Comparison of ENCODE assay signal across 31 cellular contexts in the genomic region with DNA sequence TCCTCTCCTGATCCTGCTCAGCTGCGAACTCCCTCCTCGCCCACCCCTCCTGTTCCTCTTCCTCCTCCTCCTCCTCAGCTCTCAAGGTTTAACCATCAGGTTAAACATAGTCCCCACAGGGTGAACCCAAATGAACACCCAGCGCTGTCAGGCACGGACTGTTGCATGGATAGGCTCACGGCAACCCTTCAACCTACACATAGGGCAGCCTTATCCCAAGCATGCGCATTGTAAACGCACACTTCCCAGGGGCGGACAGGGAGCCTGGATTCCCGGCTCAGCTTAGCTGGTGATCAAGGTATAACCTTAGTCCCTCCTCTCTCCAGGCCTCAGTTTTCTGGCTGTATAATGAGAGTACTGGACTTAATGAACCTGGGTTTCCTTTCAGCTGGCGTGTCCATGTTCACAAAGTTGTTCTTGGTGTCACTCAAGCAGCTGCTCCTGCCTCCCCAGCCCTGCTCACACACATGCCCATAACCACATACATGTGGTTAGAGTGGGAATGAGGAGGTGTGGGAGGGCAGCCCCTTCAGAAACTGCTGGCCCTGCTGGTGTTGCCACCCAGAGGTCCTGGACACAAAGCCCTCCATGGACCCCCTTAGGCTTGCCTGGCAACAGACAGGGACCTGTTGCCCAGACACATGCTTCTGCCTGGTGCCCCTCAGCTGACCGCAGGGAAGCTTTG. TPM values are rescaled to one million over a fixed set of nuclear protein-coding genes. Genes with fewer than 3 reads are reported as not detected.
"Had no signal": no experiment of that assay in that cellular context is flagged by ENCODE, and none has a peak within 500 bp of the region (broad histone marks: within the 10 kb centered on the region; RNA-seq: fewer than 3 reads in every experiment).

No MANE protein-coding gene starts in this region.

- H3K27ac Mint-ChIP-seq: dendritic cell treated with granulocyte-macrophage colony-stimulating factor and Interleukin-4, amounts not matched to agents 40 ng/mL and 50 ng/mL, for 4 days; endodermal cell; nephron progenitor cell; progenitor cell of endocrine pancreas; stimulated activated memory B cell treated with anti-CD40 and anti-IgM and Interleukin-4, amounts not matched to agents 10 μg/mL and 1 μg/mL and 100 μg/mL, for 72 hours; stimulated activated naive CD8-positive, alpha-beta T cell treated with anti-CD3 and anti-CD28 coated beads, Interleukin-15, Interleukin-2, amounts not matched to agents 100 ng/mL and 50 ng/mL, for 24 hours had no signal

- H3K27me3 Mint-ChIP-seq: dendritic cell treated with granulocyte-macrophage colony-stimulating factor and Interleukin-4, amounts not matched to agents 40 ng/mL and 50 ng/mL, for 4 days; stimulated activated naive CD8-positive, alpha-beta T cell treated with anti-CD3 and anti-CD28 coated beads, Interleukin-15, Interleukin-2, amounts not matched to agents 100 ng/mL and 50 ng/mL, for 24 hours had no signal

- H3K79me2 ChIP-seq: hepatocyte, parathyroid adenoma had no signal

- FAIRE-seq: islet of Langerhans, urothelium cell line had no signal

- H2AFZ ChIP-seq: hepatocyte, parathyroid adenoma had no signal

- H3K4me1 Mint-ChIP-seq: endodermal cell, nephron progenitor cell had no signal

- H3K36me3 Mint-ChIP-seq: naive thymus-derived CD8-positive, alpha-beta T cell; stimulated activated memory B cell treated with anti-CD40 and anti-IgM and Interleukin-4, amounts not matched to agents 10 μg/mL and 1 μg/mL and 100 μg/mL, for 72 hours had no signal

- H3K27me3 ChIP-seq: colonic mucosa, gastrocnemius medialis, sigmoid colon, tibial nerve, upper lobe of left lung had no signal

- DNase-seq: colonic mucosa; effector CD8-positive, alpha-beta T cell; endodermal cell; foreskin fibroblast; gastrocnemius medialis; heart left ventricle; left cardiac atrium; left lung; mesenchymal stem cell; midbrain; naive thymus-derived CD8-positive, alpha-beta T cell; nephron progenitor cell; sigmoid colon; spleen; stimulated activated CD4-positive, alpha-beta T cell treated with anti-CD3 and anti-CD28 coated beads, Interleukin-4, amount 100 ng/mL, for 4 hours; upper lobe of left lung had no signal

- H3K9ac ChIP-seq: parathyroid adenoma had no signal

- H3K9me3 Mint-ChIP-seq: endodermal cell; nephron progenitor cell; stimulated activated naive CD8-positive, alpha-beta T cell treated with anti-CD3 and anti-CD28 coated beads, Interleukin-15, Interleukin-2, amounts not matched to agents 100 ng/mL and 50 ng/mL, for 24 hours had no signal

- H3K9me3 ChIP-seq: colonic mucosa, gastrocnemius medialis, heart left ventricle, left lung, sigmoid colon, spleen, thoracic aorta, tibial nerve, upper lobe of left lung had no signal

- H3K4me3 ChIP-seq: colonic mucosa, gastrocnemius medialis, heart left ventricle, hepatocyte, left lung, sigmoid colon, skin epidermis, spleen, thoracic aorta, tibial nerve, upper lobe of left lung had no signal

- H3K4me1 ChIP-seq: colonic mucosa, gastrocnemius medialis, heart left ventricle, left lung, parathyroid adenoma, sigmoid colon had no signal

- H3K4me2 ChIP-seq: hepatocyte had no signal

- H3K27ac ChIP-seq: colonic mucosa, epithelial cell of prostate, gastrocnemius medialis, heart left ventricle, hepatocyte, left lung, neutrophil, parathyroid adenoma, sigmoid colon, skin epidermis, spleen, thoracic aorta, tibial nerve, upper lobe of left lung had no signal

- H3K36me3 ChIP-seq: colonic mucosa, gastrocnemius medialis, heart left ventricle, left lung, neutrophil, sigmoid colon, spleen, thoracic aorta, tibial nerve, upper lobe of left lung had no signal

- H3K4me3 Mint-ChIP-seq: dendritic cell treated with granulocyte-macrophage colony-stimulating factor and Interleukin-4, amounts not matched to agents 40 ng/mL and 50 ng/mL, for 4 days; endodermal cell; naive thymus-derived CD8-positive, alpha-beta T cell; nephron progenitor cell; stimulated activated memory B cell treated with anti-CD40 and anti-IgM and Interleukin-4, amounts not matched to agents 10 μg/mL and 1 μg/mL and 100 μg/mL, for 72 hours; stimulated activated naive CD8-positive, alpha-beta T cell treated with anti-CD3 and anti-CD28 coated beads, Interleukin-15, Interleukin-2, amounts not matched to agents 100 ng/mL and 50 ng/mL, for 24 hours had no signal

- ATAC-seq: esophagus mucosa; gastrocnemius medialis; heart left ventricle; left cardiac atrium; left lung; naive thymus-derived CD8-positive, alpha-beta T cell; stimulated activated memory B cell treated with anti-CD40 and anti-IgM and Interleukin-4, amounts not matched to agents 10 μg/mL and 1 μg/mL and 100 μg/mL, for 72 hours had no signal

RNA-seq across cellular contexts. Expression of a gene that starts 56.7 kb away (rescaled TPM):
- total RNA-seq: chondrocyte had no signal
